18 cellular contexts compared by ENCODE assay signal in genomic region chr6:14478396-14479225, GRCh38.
A peak's percentile ranks its signal among the peaks of the same experiment; 100 is the strongest.
DNase-seq lines count a peak whose midpoint lies in the region; ATAC-seq and TF ChIP-seq lines count a peak whose summit lies in the region.
"Had no signal": no experiment of that assay in that cellular context is flagged by ENCODE, and none has a peak within 500 bp of the region (broad histone marks: within the 10 kb centered on the region; RNA-seq: fewer than 3 reads in every experiment).

No MANE protein-coding gene starts in this region.

- H3K27me3 ChIP-seq in BLaER1 = no peaks in the 10 kb centered on the region
- H3K27me3 ChIP-seq in psoas muscle (ENCODE audit: insufficient read depth in 3 of 3, low read length in 2 of 3) = no peaks in the 10 kb centered on the region
- H3K27me3 ChIP-seq: hepatocyte had no signal

- no peak for TF ChIP-seq CTCF in psoas muscle (IDR thresholded peaks at IDR 0.05)

- ATAC-seq in left lobe of liver = peak; percentile 32
- ATAC-seq in psoas muscle = no peak
- ATAC-seq in sciatic nerve = no peak
- no peak for ATAC-seq in HG02970 (IDR thresholded peaks at IDR 0.05; ENCODE audit: low FRiP score, unreplicated experiment)
- ATAC-seq: GM12878; naive thymus-derived CD8-positive, alpha-beta T cell had no signal

- no peak overlapping the region for H3K27ac ChIP-seq in BLaER1
- H3K27ac ChIP-seq in psoas muscle = no peak overlapping the region

- DNase-seq in KG1 (lab: John Stamatoyannopoulos, UW) (peak; percentile 27), NOMO-1 treated with dmso at 0.1 percent for 144 hours (lab: John Stamatoyannopoulos, UW; ENCODE audit: unreplicated experiment) (peak; percentile 4), left lobe of liver (ENCODE audit: low spot score) (no peak), psoas muscle (no peak), sciatic nerve (ENCODE audit: low spot score) (no peak), retina (no peak)
- DNase-seq: activated CD4-positive, alpha-beta memory T cell treated with anti-CD3 and anti-CD28 coated beads, Interleukin-2, amount 10 ng/mL, durations not matched to agents 7 days and 5 days; activated T-cell treated with anti-CD3 and anti-CD28 coated beads, Interleukin-2, amount 50 U/mL, for 1 hour; Calu3; endodermal cell; naive thymus-derived CD8-positive, alpha-beta T cell; NCI-H524; SK-N-SH; stimulated activated CD4-positive, alpha-beta T cell treated with anti-CD3 and anti-CD28 coated beads, Interleukin-4, amount 100 ng/mL, for 4 hours had no signal

- H3K4me1 ChIP-seq in BLaER1 (peaks cover 25% of the 10 kb centered on the region), psoas muscle (peaks cover 15% of the 10 kb centered on the region)

- no peak overlapping the region for H3K9ac ChIP-seq in BLaER1
- H3K9ac ChIP-seq: SK-N-SH had no signal

- intact Hi-C loops in psoas muscle (cut with DNase I) (no loop called here), sciatic nerve (cut with DNase I) (no loop called here)

- peak overlapping the region; percentile 49 for H3K4me2 ChIP-seq in BLaER1
- H3K4me2 ChIP-seq: hepatocyte, SK-N-SH had no signal

- H3K36me3 ChIP-seq in BLaER1 (no peaks in the 10 kb centered on the region), psoas muscle (ENCODE audit: insufficient read depth in 1 of 2, low read depth in 1 of 2) (no peaks in the 10 kb centered on the region)

- H3K9me3 ChIP-seq in BLaER1 (peaks cover 9% of the 10 kb centered on the region), psoas muscle (no peaks in the 10 kb centered on the region)
- H3K9me3 ChIP-seq: SK-N-SH had no signal

- no peaks in the 10 kb centered on the region for H4K20me1 ChIP-seq in BLaER1

- H3K4me3 ChIP-seq in BLaER1 (no peak overlapping the region), psoas muscle (no peak overlapping the region)
- H3K4me3 ChIP-seq: GM12878, hepatocyte had no signal

- WGBS in psoas muscle, 3 donors = 59 to 74% (median 64%) methylated on average over 10 of the region's 10 CpGs

Comparison
In these comparisons a context has a peak if more than half of its experiments do, and no peak if none do; other contexts are left out.
1. DNase-seq: peak in KG1 (single experiment) and NOMO-1 treated with dmso at 0.1 percent for 144 hours (single experiment); none in left lobe of liver (single experiment), psoas muscle (0 of 2), sciatic nerve (single experiment) and retina (single experiment).